Comparison of ENCODE assay signal across 2 cellular contexts in the genomic region with DNA sequence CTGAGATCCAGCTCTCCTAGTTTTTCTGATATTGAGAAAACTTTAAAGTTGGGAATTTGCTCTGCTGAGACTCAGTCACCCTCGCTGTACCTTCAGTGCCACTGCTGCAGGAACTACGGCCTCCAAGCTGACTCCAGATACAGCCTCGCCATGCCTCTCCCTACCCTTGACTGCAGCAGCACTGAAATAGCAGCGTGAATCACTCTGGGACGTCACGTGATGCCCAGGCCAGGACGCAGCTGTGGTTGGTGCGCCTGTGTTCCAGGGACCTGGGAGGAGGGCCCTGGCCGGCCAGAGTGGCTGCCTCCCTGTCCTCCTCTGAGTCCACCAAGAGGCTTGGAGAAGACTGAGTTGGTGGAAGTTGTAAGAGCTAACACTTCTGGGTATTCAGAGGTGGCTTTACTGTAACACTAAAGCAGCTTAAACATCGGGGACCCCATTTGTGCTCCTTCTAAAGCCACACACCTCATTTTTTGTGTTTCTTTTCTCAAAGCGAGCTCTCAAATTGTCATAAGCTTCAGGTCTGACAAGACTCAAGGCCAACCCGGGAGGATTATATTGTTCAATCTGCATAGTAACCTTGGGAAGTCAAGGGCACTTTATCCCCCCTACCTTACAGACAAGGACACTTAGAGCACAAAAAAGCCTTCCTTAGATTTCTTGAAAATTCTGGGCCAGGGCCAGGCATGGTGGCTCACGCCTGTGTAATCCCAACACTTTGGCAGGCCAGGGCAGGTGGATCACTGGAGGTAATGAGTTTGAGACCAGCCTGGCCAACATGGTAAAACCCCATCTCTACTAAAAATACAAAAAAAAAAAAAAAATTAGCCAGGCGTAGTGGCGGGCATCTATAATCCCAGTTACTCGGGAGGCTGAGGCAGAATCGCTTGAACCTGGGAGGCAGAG.
A peak's percentile ranks its signal among the peaks of the same experiment; 100 is the strongest.
TF ChIP-seq lines count a peak whose summit lies in the region.

No MANE protein-coding gene starts in this region.

TF ChIP-seq in A549, 52 proteins besides CTCF, POLR2A, EP300 and RAD21:
- peak in 1 of 2 experiments; percentile 47; a peak in 1 of 5 replicates for TF ChIP-seq JUN (IDR thresholded peaks at IDR 0.05)
- TF ChIP-seq USF2 (IDR thresholded peaks at IDR 0.05) = peak; percentile 97
- peak; percentile 22; the same call in 1 of the 2 replicates for TF ChIP-seq FOSL2 (IDR thresholded peaks at IDR 0.05)
- TF ChIP-seq FOSL2 (CRISPR knock-in tag; IDR thresholded peaks at IDR 0.05) = peak; percentile 84
- TF ChIP-seq MYC (IDR thresholded peaks at IDR 0.05; ENCODE audit: borderline replicate concordance, low read length) = no peak
- no peak for TF ChIP-seq REST (IDR thresholded peaks at IDR 0.05)
- TF ChIP-seq, protein P1, sequence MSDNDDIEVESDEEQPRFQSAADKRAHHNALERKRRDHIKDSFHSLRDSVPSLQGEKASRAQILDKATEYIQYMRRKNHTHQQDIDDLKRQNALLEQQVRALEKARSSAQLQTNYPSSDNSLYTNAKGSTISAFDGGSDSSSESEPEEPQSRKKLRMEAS (IDR thresholded peaks at IDR 0.05) = peak; percentile 91
- no peak for TF ChIP-seq EHF (CRISPR knock-in tag; IDR thresholded peaks at IDR 0.05)
- 0 out of 2 replicates have a peak, but pooled peaks have one; percentile 21 for TF ChIP-seq ZSCAN20 (CRISPR knock-in tag; IDR thresholded peaks at IDR 0.05)
- TF ChIP-seq HOXB13 (CRISPR knock-in tag; IDR thresholded peaks at IDR 0.05; ENCODE audit: low read depth) = no peak

TF ChIP-seq in GM12891, 5 proteins besides CTCF, POLR2A, EP300 and RAD21:
- 0 out of 2 replicates have a peak, but pooled peaks have one; percentile 16 for TF ChIP-seq POU2F2 (IDR thresholded peaks at IDR 0.05; ENCODE audit: low read depth, low read length)
- no peak for TF ChIP-seq POLR2AphosphoS5 (IDR thresholded peaks at IDR 0.05; ENCODE audit: low read depth, low read length)
- TF ChIP-seq TAF1 (IDR thresholded peaks at IDR 0.05; ENCODE audit: low read depth, low read length) = 0 out of 2 replicates have a peak, but pooled peaks have one; percentile 13
- no peak for TF ChIP-seq PAX5 (IDR thresholded peaks at IDR 0.05; ENCODE audit: insufficient read depth, low read length, severe bottlenecking)
- no peak for TF ChIP-seq SPI1 (IDR thresholded peaks at IDR 0.05; ENCODE audit: low read depth, low read length)
